Comparison of ENCODE assay signal across 1 cellular context in the genomic region with DNA sequence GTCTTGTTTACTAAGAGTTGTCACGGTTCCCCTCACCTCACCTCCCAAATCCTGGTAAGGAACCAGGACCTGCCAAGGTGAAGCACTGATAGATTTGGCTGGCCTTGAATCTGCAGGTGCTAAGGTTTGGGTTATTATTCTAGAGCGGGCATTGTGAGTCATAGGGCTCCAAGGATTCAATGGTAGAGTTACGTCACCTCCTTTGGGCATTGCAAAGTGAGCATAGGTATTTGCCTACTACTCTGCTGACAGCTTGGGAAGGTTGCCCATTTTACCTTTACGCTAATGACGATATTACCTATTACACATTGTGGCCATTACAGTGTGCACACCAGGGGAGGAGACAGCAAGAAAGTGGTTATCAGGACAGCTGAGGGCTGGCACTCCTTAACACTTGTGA.
TF ChIP-seq lines count a peak whose summit lies in the region.

No MANE protein-coding gene starts in this region.

TF ChIP-seq in GM23338, 12 proteins besides CTCF, POLR2A, EP300 and RAD21 (continued from another document):
- no peak for TF ChIP-seq ZNF462 (CRISPR knock-in tag; IDR thresholded peaks at IDR 0.05)
- TF ChIP-seq, protein P1, sequence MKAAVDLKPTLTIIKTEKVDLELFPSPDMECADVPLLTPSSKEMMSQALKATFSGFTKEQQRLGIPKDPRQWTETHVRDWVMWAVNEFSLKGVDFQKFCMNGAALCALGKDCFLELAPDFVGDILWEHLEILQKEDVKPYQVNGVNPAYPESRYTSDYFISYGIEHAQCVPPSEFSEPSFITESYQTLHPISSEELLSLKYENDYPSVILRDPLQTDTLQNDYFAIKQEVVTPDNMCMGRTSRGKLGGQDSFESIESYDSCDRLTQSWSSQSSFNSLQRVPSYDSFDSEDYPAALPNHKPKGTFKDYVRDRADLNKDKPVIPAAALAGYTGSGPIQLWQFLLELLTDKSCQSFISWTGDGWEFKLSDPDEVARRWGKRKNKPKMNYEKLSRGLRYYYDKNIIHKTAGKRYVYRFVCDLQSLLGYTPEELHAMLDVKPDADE (IDR thresholded peaks at IDR 0.05), result no peak
